Comparison of ENCODE assay signal across 34 cellular contexts in the genomic region with DNA sequence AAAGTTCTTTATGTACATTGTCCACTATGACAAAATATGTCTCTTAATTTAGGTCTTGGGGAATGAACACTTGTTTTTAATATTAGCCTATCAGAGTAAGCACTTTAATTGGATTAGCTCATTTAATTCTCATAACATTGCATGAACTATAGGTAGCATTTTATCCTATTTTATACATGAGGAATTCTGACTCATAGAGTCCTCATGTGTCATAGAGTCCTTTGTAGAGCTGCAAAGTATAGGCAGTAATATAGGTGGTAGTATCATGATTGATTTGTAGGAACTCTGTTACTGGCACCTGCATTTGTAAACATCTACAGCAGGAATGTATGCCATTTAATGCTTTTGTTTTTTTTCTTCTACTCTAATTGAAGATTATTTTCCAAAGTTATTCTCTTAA.
"Had no signal": no experiment of that assay in that cellular context is flagged by ENCODE, and none has a peak within 500 bp of the region (broad histone marks: within the 10 kb centered on the region; RNA-seq: fewer than 3 reads in every experiment).

No MANE protein-coding gene starts in this region.

- ATAC-seq: activated CD4-positive, CD25-positive, alpha-beta regulatory T cell treated with anti-CD3 and anti-CD28 coated beads, Interleukin-2, amount 50 U/mL, for 24 hours; activated CD8-positive, alpha-beta T cell treated with anti-CD3 and anti-CD28 coated beads for 36 hours; body of pancreas; T-helper 17 cell had no signal

- H3K4me1 ChIP-seq: esophagus squamous epithelium had no signal

- DNase-seq: activated B cell treated with CpG ODN at 0.5 μM for 24 hours; activated CD4-positive, alpha-beta T cell treated with anti-CD3 and anti-CD28 coated beads for 48 hours; activated CD4-positive, alpha-beta T cell treated with anti-CD3 and anti-CD28 coated beads, Interleukin-2, amount 50 U/mL, for 1 hour; activated CD4-positive, alpha-beta T cell treated with anti-CD3 and anti-CD28 coated beads, Interleukin-2, amount 50 U/mL, for 48 hours; activated CD8-positive, alpha-beta memory T cell treated with anti-CD3 and anti-CD28 coated beads for 24 hours; activated CD8-positive, alpha-beta T cell treated with anti-CD3 and anti-CD28 coated beads for 36 hours; activated effector memory CD4-positive, alpha-beta T cell treated with anti-CD3 and anti-CD28 coated beads, Interleukin-2, amount 50 U/mL, for 16 hours; activated naive CD4-positive, alpha-beta T cell treated with anti-CD3 and anti-CD28 coated beads for 36 hours; activated naive CD8-positive, alpha-beta T cell treated with anti-CD3 and anti-CD28 coated beads, Interleukin-2, amount 10 ng/mL, durations not matched to agents 7 days and 5 days; activated T-cell treated with anti-CD3 and anti-CD28 coated beads, Interleukin-2, amount 50 U/mL, for 1 hour; activated T-cell treated with anti-CD3 and anti-CD28 coated beads, Interleukin-2, amount 50 U/mL, for 48 hours; amniotic stem cell; anterior cingulate cortex; body of pancreas; dorsolateral prefrontal cortex; effector memory CD4-positive, alpha-beta T cell; endodermal cell; erythroblast; esophagus squamous epithelium; head of caudate nucleus; hippocampal formation; T-helper 1 cell; T-helper 17 cell; T1000; WERI-Rb-1 had no signal

- H3K27me3 Mint-ChIP-seq: activated B cell treated with CpG ODN at 0.5 μM for 24 hours; activated CD8-positive, alpha-beta T cell treated with anti-CD3 and anti-CD28 coated beads for 36 hours; activated naive CD4-positive, alpha-beta T cell treated with anti-CD3 and anti-CD28 coated beads, Interleukin-2, amount 50 U/mL, for 24 hours; activated naive CD8-positive, alpha-beta T cell treated with anti-CD3 and anti-CD28 coated beads, Interleukin-2, amount 10 ng/mL, durations not matched to agents 7 days and 5 days; central memory CD8-positive, alpha-beta T cell; dendritic cell treated with granulocyte-macrophage colony-stimulating factor and Interleukin-4, amounts not matched to agents 40 ng/mL and 50 ng/mL, for 4 days; T-helper 17 cell had no signal

- H3K27me3 ChIP-seq: body of pancreas, cardiac muscle cell, dorsolateral prefrontal cortex, esophagus squamous epithelium had no signal

- H3K9me3 Mint-ChIP-seq: activated naive CD8-positive, alpha-beta T cell treated with anti-CD3 and anti-CD28 coated beads, Interleukin-2, amount 10 ng/mL, durations not matched to agents 7 days and 5 days; activated T-helper 1 cell treated with anti-CD3 and anti-CD28 coated beads, Interleukin-12 subunit alpha, Interleukin-12 subunit beta, Interleukin-2, Interleukin-4 antibody, amounts not matched to agents 30 ng/mL and 10 ng/mL and 1 ng/mL, durations not matched to agents 14 hours and 24 hours and 36 hours; activated T-helper 2 cell treated with anti-CD3 and anti-CD28 coated beads, Interferon-gamma antibody, Interleukin-2, Interleukin-4, amounts not matched to agents 10 μg/mL and 5 μg/mL and 100 μg/mL, durations not matched to agents 14 hours and 24 hours and 36 hours; central memory CD8-positive, alpha-beta T cell; T-helper 2 cell treated with Interferon-gamma antibody and Interleukin-4, amounts not matched to agents 5 μg/mL and 100 μg/mL, for 36 hours had no signal

- H3K27ac ChIP-seq: body of pancreas, cardiac muscle cell, coronary artery, dorsolateral prefrontal cortex, esophagus squamous epithelium, WERI-Rb-1 had no signal

- H3K4me3 Mint-ChIP-seq: activated B cell treated with CpG ODN at 0.5 μM for 24 hours; activated CD8-positive, alpha-beta T cell treated with anti-CD3 and anti-CD28 coated beads for 36 hours; activated naive CD4-positive, alpha-beta T cell treated with anti-CD3 and anti-CD28 coated beads for 36 hours; activated naive CD4-positive, alpha-beta T cell treated with anti-CD3 and anti-CD28 coated beads, Interleukin-2, amount 50 U/mL, for 24 hours; activated naive CD8-positive, alpha-beta T cell treated with anti-CD3 and anti-CD28 coated beads, Interleukin-2, amount 10 ng/mL, durations not matched to agents 7 days and 5 days; activated T-helper 1 cell treated with anti-CD3 and anti-CD28 coated beads, Interleukin-12 subunit alpha, Interleukin-12 subunit beta, Interleukin-2, Interleukin-4 antibody, amounts not matched to agents 30 ng/mL and 10 ng/mL and 1 ng/mL, durations not matched to agents 14 hours and 24 hours and 36 hours; central memory CD8-positive, alpha-beta T cell; dendritic cell treated with granulocyte-macrophage colony-stimulating factor and Interleukin-4, amounts not matched to agents 40 ng/mL and 50 ng/mL, for 4 days; endodermal cell; T-helper 17 cell; T-helper 2 cell treated with Interferon-gamma antibody and Interleukin-4, amounts not matched to agents 5 μg/mL and 100 μg/mL, for 36 hours had no signal

- H3K9me3 ChIP-seq: body of pancreas, esophagus squamous epithelium had no signal

- H3K36me3 ChIP-seq: cardiac muscle cell, esophagus squamous epithelium, WERI-Rb-1 had no signal

- H3K4me1 Mint-ChIP-seq: activated naive CD8-positive, alpha-beta T cell treated with anti-CD3 and anti-CD28 coated beads, Interleukin-2, amount 10 ng/mL, durations not matched to agents 7 days and 5 days; central memory CD8-positive, alpha-beta T cell; endodermal cell; T-helper 17 cell had no signal

- H3K4me3 ChIP-seq: body of pancreas, cardiac muscle cell, coronary artery, dorsolateral prefrontal cortex, esophagus squamous epithelium had no signal

- H3K27ac Mint-ChIP-seq: activated B cell treated with CpG ODN at 0.5 μM for 24 hours; activated CD8-positive, alpha-beta T cell treated with anti-CD3 and anti-CD28 coated beads for 36 hours; activated naive CD4-positive, alpha-beta T cell treated with anti-CD3 and anti-CD28 coated beads for 36 hours; activated naive CD4-positive, alpha-beta T cell treated with anti-CD3 and anti-CD28 coated beads, Interleukin-2, amount 50 U/mL, for 24 hours; activated naive CD8-positive, alpha-beta T cell treated with anti-CD3 and anti-CD28 coated beads, Interleukin-2, amount 10 ng/mL, durations not matched to agents 7 days and 5 days; activated T-helper 1 cell treated with anti-CD3 and anti-CD28 coated beads, Interleukin-12 subunit alpha, Interleukin-12 subunit beta, Interleukin-2, Interleukin-4 antibody, amounts not matched to agents 30 ng/mL and 10 ng/mL and 1 ng/mL, durations not matched to agents 14 hours and 24 hours and 36 hours; activated T-helper 2 cell treated with anti-CD3 and anti-CD28 coated beads, Interferon-gamma antibody, Interleukin-2, Interleukin-4, amounts not matched to agents 10 μg/mL and 5 μg/mL and 100 μg/mL, durations not matched to agents 14 hours and 24 hours and 36 hours; dendritic cell treated with granulocyte-macrophage colony-stimulating factor and Interleukin-4, amounts not matched to agents 40 ng/mL and 50 ng/mL, for 4 days; endodermal cell; T-helper 17 cell; T-helper 2 cell treated with Interferon-gamma antibody and Interleukin-4, amounts not matched to agents 5 μg/mL and 100 μg/mL, for 36 hours had no signal
